In the genomic region with DNA sequence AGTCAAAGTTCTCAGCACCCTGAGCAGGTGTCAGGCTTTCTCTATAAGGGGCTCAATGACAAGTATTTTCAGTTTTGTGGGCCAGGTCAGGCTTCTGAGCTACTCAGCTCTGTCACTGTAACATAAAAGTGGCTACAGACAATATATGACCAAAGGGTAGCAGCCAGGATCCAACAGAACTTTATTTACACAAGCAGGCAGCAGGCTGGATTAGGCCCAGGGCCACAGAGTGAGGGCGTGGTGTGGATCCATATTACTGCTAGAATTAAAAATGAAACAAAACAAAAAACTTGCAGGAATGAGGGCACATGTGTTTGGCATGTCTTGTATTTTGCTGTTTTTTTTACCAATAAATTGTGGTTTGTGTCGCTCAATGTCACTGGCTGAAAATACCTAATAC, we compare ENCODE assay signal across 27 cellular contexts.
"Had no signal": no experiment of that assay in that cellular context is flagged by ENCODE, and none has a peak within 500 bp of the region (broad histone marks: within the 10 kb centered on the region; RNA-seq: fewer than 3 reads in every experiment).

No MANE protein-coding gene starts in this region.

- H3K9me3 Mint-ChIP-seq: activated T-helper 17 cell treated with anti-CD3 and anti-CD28 coated beads, Interleukin-2, amount 50 U/mL, for 72 hours; T-cell had no signal

- H3K4me1 Mint-ChIP-seq: neural crest cell had no signal

- DNase-seq: activated CD4-positive, alpha-beta T cell treated with anti-CD3 and anti-CD28 coated beads for 36 hours; activated CD4-positive, alpha-beta T cell treated with anti-CD3 and anti-CD28 coated beads, Interleukin-2, amount 50 U/mL, for 4 hours; activated CD4-positive, CD25-positive, alpha-beta regulatory T cell; activated CD8-positive, alpha-beta memory T cell treated with anti-CD3 and anti-CD28 coated beads, Interleukin-2, amount 50 U/mL, for 4 hours; activated naive CD8-positive, alpha-beta T cell treated with anti-CD3 and anti-CD28 coated beads, Interleukin-2, amount 50 U/mL, for 24 hours; activated T-cell treated with anti-CD3 and anti-CD28 coated beads, Interleukin-2, amount 50 U/mL, for 24 hours; amygdala; central memory CD4-positive, alpha-beta T cell; foreskin melanocyte; left ventricle myocardium superior; mammary epithelial cell; naive thymus-derived CD4-positive, alpha-beta T cell; nucleus accumbens; right cardiac atrium; stimulated activated CD4-positive, alpha-beta T cell treated with anti-CD3 and anti-CD28 coated beads, Interleukin-2, amount 100 ng/mL, for 48 hours; stimulated activated naive CD4-positive, alpha-beta T cell treated with Interleukin-2 at 50 U/mL for 16 hours; T-cell; uterus had no signal

- H3K27me3 ChIP-seq: breast epithelium, uterus had no signal

- H3K27ac Mint-ChIP-seq: activated CD4-positive, alpha-beta T cell treated with anti-CD3 and anti-CD28 coated beads for 36 hours; activated naive CD4-positive, alpha-beta T cell treated with anti-CD3 and anti-CD28 coated beads, Interleukin-2, amount 50 U/mL, for 24 hours; activated naive CD8-positive, alpha-beta T cell treated with anti-CD3 and anti-CD28 coated beads, Interleukin-2, amount 50 U/mL, for 24 hours; activated T-cell treated with anti-CD3 and anti-CD28 coated beads, Interleukin-2, amount 50 U/mL, for 24 hours; activated T-helper 17 cell treated with anti-CD3 and anti-CD28 coated beads, Interleukin-2, amount 50 U/mL, for 72 hours; naive thymus-derived CD4-positive, alpha-beta T cell; T-cell; T-helper 2 cell treated with Interferon-gamma antibody and Interleukin-4, amounts not matched to agents 5 μg/mL and 100 μg/mL, for 36 hours; type B pancreatic cell had no signal

- H3K4me3 ChIP-seq: breast epithelium, thoracic aorta, uterus had no signal

- ATAC-seq: activated CD4-positive, alpha-beta T cell treated with anti-CD3 and anti-CD28 coated beads for 36 hours; activated naive CD8-positive, alpha-beta T cell treated with anti-CD3 and anti-CD28 coated beads, Interleukin-2, amount 50 U/mL, for 24 hours; activated T-helper 17 cell treated with anti-CD3 and anti-CD28 coated beads, Interleukin-2, amount 50 U/mL, for 72 hours; esophagus mucosa; left ventricle myocardium superior; naive thymus-derived CD4-positive, alpha-beta T cell; right cardiac atrium; T-cell had no signal

- H3K4me1 ChIP-seq: breast epithelium, uterus had no signal

- H3K27ac ChIP-seq: breast epithelium, parathyroid adenoma, thoracic aorta, uterus had no signal

- H3K9me3 ChIP-seq: thoracic aorta had no signal

- H3K27me3 Mint-ChIP-seq: activated CD4-positive, alpha-beta T cell treated with anti-CD3 and anti-CD28 coated beads for 36 hours; activated naive CD4-positive, alpha-beta T cell treated with anti-CD3 and anti-CD28 coated beads, Interleukin-2, amount 50 U/mL, for 24 hours; activated naive CD8-positive, alpha-beta T cell treated with anti-CD3 and anti-CD28 coated beads, Interleukin-2, amount 50 U/mL, for 24 hours; activated T-cell treated with anti-CD3 and anti-CD28 coated beads, Interleukin-2, amount 50 U/mL, for 24 hours; activated T-helper 17 cell treated with anti-CD3 and anti-CD28 coated beads, Interleukin-2, amount 50 U/mL, for 72 hours; naive thymus-derived CD4-positive, alpha-beta T cell; T-cell; type B pancreatic cell had no signal

- H3K4me3 Mint-ChIP-seq: activated CD4-positive, alpha-beta T cell treated with anti-CD3 and anti-CD28 coated beads for 36 hours; activated naive CD4-positive, alpha-beta T cell treated with anti-CD3 and anti-CD28 coated beads, Interleukin-2, amount 50 U/mL, for 24 hours; activated naive CD8-positive, alpha-beta T cell treated with anti-CD3 and anti-CD28 coated beads, Interleukin-2, amount 50 U/mL, for 24 hours; activated T-cell treated with anti-CD3 and anti-CD28 coated beads, Interleukin-2, amount 50 U/mL, for 24 hours; activated T-helper 17 cell treated with anti-CD3 and anti-CD28 coated beads, Interleukin-2, amount 50 U/mL, for 72 hours; neural crest cell; T-cell; T-helper 2 cell treated with Interferon-gamma antibody and Interleukin-4, amounts not matched to agents 5 μg/mL and 100 μg/mL, for 36 hours; type B pancreatic cell had no signal

- H3K36me3 ChIP-seq: breast epithelium, thoracic aorta had no signal
